Comparison of ENCODE assay signal across 16 cellular contexts in the genomic region with DNA sequence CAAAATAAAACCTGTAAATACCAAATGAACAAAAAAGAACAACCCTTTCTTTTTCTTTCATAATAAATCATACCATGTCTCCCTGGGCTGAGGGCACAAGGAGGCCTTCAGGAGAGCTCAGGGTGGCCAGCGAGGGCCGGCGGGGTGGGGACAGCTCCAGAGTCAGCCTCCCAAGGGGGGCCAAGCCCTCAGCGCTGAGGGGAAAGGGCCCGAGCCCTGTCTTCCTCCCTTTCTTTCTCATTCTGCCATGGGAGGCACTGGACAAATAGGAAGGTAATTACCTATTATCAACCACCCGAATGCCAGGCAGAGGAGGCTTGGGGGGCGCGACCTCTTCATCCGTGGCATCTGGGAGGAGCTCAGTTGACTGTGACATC.
DNase-seq lines count a peak whose midpoint lies in the region; ATAC-seq lines count a peak whose summit lies in the region.
"Had no signal": no experiment of that assay in that cellular context is flagged by ENCODE, and none has a peak within 500 bp of the region (broad histone marks: within the 10 kb centered on the region; RNA-seq: fewer than 3 reads in every experiment).

No MANE protein-coding gene starts in this region.

- H3K36me3 Mint-ChIP-seq in activated CD4-positive, alpha-beta T cell treated with anti-CD3 and anti-CD28 coated beads for 36 hours (ENCODE audit: low read depth), result peaks cover 53% of the 10 kb centered on the region
- H3K36me3 Mint-ChIP-seq in activated CD4-positive, alpha-beta memory T cell treated with anti-CD3 and anti-CD28 coated beads, Interleukin-2, amount 10 ng/mL, durations not matched to agents 7 days and 5 days (ENCODE audit: low read depth), result peaks cover 78% of the 10 kb centered on the region
- peaks cover 14 to 27% (median 17%) of the 10 kb centered on the region in 3 donors for H3K36me3 Mint-ChIP-seq in immature natural killer cell
- peaks cover 88% of the 10 kb centered on the region for H3K36me3 Mint-ChIP-seq in stimulated activated memory B cell treated with anti-CD40 and anti-IgM and Interleukin-4, amounts not matched to agents 10 μg/mL and 1 μg/mL and 100 μg/mL, for 72 hours

- H3K4me1 Mint-ChIP-seq in activated CD4-positive, alpha-beta T cell treated with anti-CD3 and anti-CD28 coated beads for 36 hours, result peaks cover 43% of the 10 kb centered on the region
- H3K4me1 Mint-ChIP-seq in activated CD4-positive, alpha-beta memory T cell treated with anti-CD3 and anti-CD28 coated beads, Interleukin-2, amount 10 ng/mL, durations not matched to agents 7 days and 5 days, result peaks cover 73% of the 10 kb centered on the region
- peaks cover 76 to 79% of the 10 kb centered on the region in 2 donors for H3K4me1 Mint-ChIP-seq in immature natural killer cell
- H3K4me1 Mint-ChIP-seq in stimulated activated memory B cell treated with anti-CD40 and anti-IgM and Interleukin-4, amounts not matched to agents 10 μg/mL and 1 μg/mL and 100 μg/mL, for 72 hours, result peaks cover 80% of the 10 kb centered on the region

- no peaks in the 10 kb centered on the region for H3K27me3 Mint-ChIP-seq in activated CD4-positive, alpha-beta T cell treated with anti-CD3 and anti-CD28 coated beads for 36 hours
- no peaks in the 10 kb centered on the region for H3K27me3 Mint-ChIP-seq in activated CD4-positive, alpha-beta memory T cell treated with anti-CD3 and anti-CD28 coated beads, Interleukin-2, amount 10 ng/mL, durations not matched to agents 7 days and 5 days
- H3K27me3 Mint-ChIP-seq in immature natural killer cell (ENCODE audit: low read depth in 3 of 3), result peaks cover 7 to 22% (median 13%) of the 10 kb centered on the region in 3 donors
- no peaks in the 10 kb centered on the region for H3K27me3 Mint-ChIP-seq in stimulated activated memory B cell treated with anti-CD40 and anti-IgM and Interleukin-4, amounts not matched to agents 10 μg/mL and 1 μg/mL and 100 μg/mL, for 72 hours
- H3K27me3 Mint-ChIP-seq: type B pancreatic cell had no signal

- H3K9me3 ChIP-seq in right cardiac atrium (ENCODE audit: control insufficient read depth, low read length), result no peaks in the 10 kb centered on the region
- H3K9me3 ChIP-seq: sigmoid colon had no signal

- intact Hi-C loops in activated CD4-positive, alpha-beta T cell treated with anti-CD3 and anti-CD28 coated beads for 36 hours (cut with DNase I, micrococcal nuclease), result no loop called here
- intact Hi-C loops in right cardiac atrium (cut with DNase I), result no loop called here

- H3K4me3 ChIP-seq in right cardiac atrium (ENCODE audit: low read length), result no peak overlapping the region
- H3K4me3 ChIP-seq: sigmoid colon had no signal

- H3K4me3 Mint-ChIP-seq in activated CD4-positive, alpha-beta T cell treated with anti-CD3 and anti-CD28 coated beads for 36 hours, result no peak overlapping the region
- no peak overlapping the region for H3K4me3 Mint-ChIP-seq in activated CD4-positive, alpha-beta memory T cell treated with anti-CD3 and anti-CD28 coated beads, Interleukin-2, amount 10 ng/mL, durations not matched to agents 7 days and 5 days
- peak overlapping the region; percentile 30 to 81 (median 76) for H3K4me3 Mint-ChIP-seq in immature natural killer cell
- peak overlapping the region; percentile 80 for H3K4me3 Mint-ChIP-seq in stimulated activated memory B cell treated with anti-CD40 and anti-IgM and Interleukin-4, amounts not matched to agents 10 μg/mL and 1 μg/mL and 100 μg/mL, for 72 hours
- H3K4me3 Mint-ChIP-seq: type B pancreatic cell had no signal

- CTCF ChIA-PET in activated CD4-positive, alpha-beta T cell treated with anti-CD3 and anti-CD28 coated beads for 36 hours (lab: Charles Lee), result interaction anchor here (0.8 to 1.5 kb wide), 4 partner anchors 13 to 626 kb away, joined by 3 to 5 read pairs (median 4); no protein-coding TSS in a partner anchor
- CTCF ChIA-PET in activated CD4-positive, alpha-beta memory T cell treated with anti-CD3 and anti-CD28 coated beads, Interleukin-2, amount 10 ng/mL, durations not matched to agents 7 days and 5 days (lab: Charles Lee), result interaction anchor here (0.8 to 2.1 kb wide), 2 partner anchors 14 to 37 kb away, joined by 3 to 8 read pairs; no protein-coding TSS in a partner anchor

- no peaks in the 10 kb centered on the region for H3K9me3 Mint-ChIP-seq in activated CD4-positive, alpha-beta T cell treated with anti-CD3 and anti-CD28 coated beads for 36 hours (ENCODE audit: low read depth)
- H3K9me3 Mint-ChIP-seq in activated CD4-positive, alpha-beta memory T cell treated with anti-CD3 and anti-CD28 coated beads, Interleukin-2, amount 10 ng/mL, durations not matched to agents 7 days and 5 days, result no peaks in the 10 kb centered on the region
- no peaks in the 10 kb centered on the region for H3K9me3 Mint-ChIP-seq in immature natural killer cell
- no peaks in the 10 kb centered on the region for H3K9me3 Mint-ChIP-seq in stimulated activated memory B cell treated with anti-CD40 and anti-IgM and Interleukin-4, amounts not matched to agents 10 μg/mL and 1 μg/mL and 100 μg/mL, for 72 hours
- H3K9me3 Mint-ChIP-seq: type B pancreatic cell had no signal

- H3K27ac ChIP-seq in right cardiac atrium (ENCODE audit: low read length), result no peak overlapping the region

- whole genome bisulfite sequencing in right cardiac atrium, result 90% methylated on average over 9 of the region's 9 CpGs

- no peak for ATAC-seq in activated CD4-positive, alpha-beta T cell treated with anti-CD3 and anti-CD28 coated beads for 36 hours
- no peak for ATAC-seq in stimulated activated memory B cell treated with anti-CD40 and anti-IgM and Interleukin-4, amounts not matched to agents 10 μg/mL and 1 μg/mL and 100 μg/mL, for 72 hours
- no peak for ATAC-seq in HG03521 (IDR thresholded peaks at IDR 0.05; ENCODE audit: unreplicated experiment)
- no peak for ATAC-seq in right cardiac atrium

- no peaks in the 10 kb centered on the region for H3K27me3 ChIP-seq in right cardiac atrium (ENCODE audit: control insufficient read depth, insufficient read depth)
- H3K27me3 ChIP-seq: sigmoid colon had no signal

- DNase-seq in activated CD4-positive, alpha-beta T cell treated with anti-CD3 and anti-CD28 coated beads for 36 hours, result no peak
- DNase-seq in activated CD4-positive, alpha-beta T cell treated with anti-CD3 and anti-CD28 coated beads for 48 hours, result no peak
- no peak for DNase-seq in activated CD4-positive, alpha-beta memory T cell treated with anti-CD3 and anti-CD28 coated beads, Interleukin-2, amount 10 ng/mL, durations not matched to agents 7 days and 5 days
- DNase-seq in immature natural killer cell (no peak), SKM-1 treated with dmso at 0.1 percent for 144 hours (lab: John Stamatoyannopoulos, UW; ENCODE audit: unreplicated experiment) (no peak), right cardiac atrium (no peak)
- DNase-seq: activated effector memory CD4-positive, alpha-beta T cell treated with Interleukin-2 at 50 U/mL for 16 hours; cerebellar nuclear complex; KG1; NCI-H1694; NCI-H774; SHP77; sigmoid colon had no signal

- H3K27ac Mint-ChIP-seq in activated CD4-positive, alpha-beta T cell treated with anti-CD3 and anti-CD28 coated beads for 36 hours, result peak overlapping the region; percentile 88
- peak overlapping the region; percentile 88 for H3K27ac Mint-ChIP-seq in activated CD4-positive, alpha-beta memory T cell treated with anti-CD3 and anti-CD28 coated beads, Interleukin-2, amount 10 ng/mL, durations not matched to agents 7 days and 5 days
- peak overlapping the region; percentile 86 to 100 (median 99) for H3K27ac Mint-ChIP-seq in immature natural killer cell
- H3K27ac Mint-ChIP-seq in stimulated activated memory B cell treated with anti-CD40 and anti-IgM and Interleukin-4, amounts not matched to agents 10 μg/mL and 1 μg/mL and 100 μg/mL, for 72 hours, result peak overlapping the region; percentile 99
- H3K27ac Mint-ChIP-seq: type B pancreatic cell had no signal

- POLR2A ChIA-PET in activated CD4-positive, alpha-beta T cell treated with anti-CD3 and anti-CD28 coated beads for 36 hours (lab: Charles Lee), result no interaction called here
- POLR2A ChIA-PET in activated CD4-positive, alpha-beta memory T cell treated with anti-CD3 and anti-CD28 coated beads, Interleukin-2, amount 10 ng/mL, durations not matched to agents 7 days and 5 days (lab: Charles Lee), result interaction anchor here (0.5 to 3.4 kb wide), 7 partner anchors 15 to 105 kb away, joined by 3 to 27 read pairs (median 8); no protein-coding TSS in a partner anchor

- peaks cover 8% of the 10 kb centered on the region for H3K4me1 ChIP-seq in right cardiac atrium (ENCODE audit: control insufficient read depth, insufficient read depth, low read length)
- H3K4me1 ChIP-seq: sigmoid colon had no signal

Comparison
In these comparisons a context has a peak if more than half of its experiments do, and no peak if none do; other contexts are left out.
1. H3K4me3 Mint-ChIP-seq: peak in immature natural killer cell (5 of 5) and stimulated activated memory B cell treated with anti-CD40 and anti-IgM and Interleukin-4, amounts not matched to agents 10 μg/mL and 1 μg/mL and 100 μg/mL, for 72 hours (single experiment); none in activated CD4-positive, alpha-beta T cell treated with anti-CD3 and anti-CD28 coated beads for 36 hours (single experiment) and activated CD4-positive, alpha-beta memory T cell treated with anti-CD3 and anti-CD28 coated beads, Interleukin-2, amount 10 ng/mL, durations not matched to agents 7 days and 5 days (single experiment).
2. Peak in every context shown above with its lines, with median percentiles within 50 percentile points of each other: H3K27ac Mint-ChIP-seq.